Comparison of ENCODE assay signal across 19 cellular contexts in genomic region chr13:46812398-46812797, GRCh38. TPM values are rescaled to one million over a fixed set of nuclear protein-coding genes. Genes with fewer than 3 reads are reported as not detected.
DNase-seq lines count a peak whose midpoint lies in the region; ATAC-seq, FAIRE-seq and TF ChIP-seq lines count a peak whose summit lies in the region.
"Had no signal": no experiment of that assay in that cellular context is flagged by ENCODE, and none has a peak within 500 bp of the region (broad histone marks: within the 10 kb centered on the region; RNA-seq: fewer than 3 reads in every experiment).

No MANE protein-coding gene starts in this region.

- TF ChIP-seq POLR2A in GM12891 (IDR thresholded peaks at IDR 0.05; ENCODE audit: low read depth, low read length): no peak

- peaks cover 13% of the 10 kb centered on the region for H3K36me3 Mint-ChIP-seq in activated naive CD4-positive, alpha-beta T cell treated with anti-CD3 and anti-CD28 coated beads, Interleukin-2, amount 50 U/mL, for 24 hours
- peaks cover 14 to 22% of the 10 kb centered on the region in 2 donors for H3K36me3 Mint-ChIP-seq in activated naive CD4-positive, alpha-beta T cell treated with anti-CD3 and anti-CD28 coated beads, Interleukin-2, amount 50 U/mL, for 72 hours
- H3K36me3 Mint-ChIP-seq: CD14-positive monocyte had no signal

- H3K36me3 ChIP-seq in HEK293 (ENCODE audit: control insufficient read depth in 2 of 2, insufficient read depth in 1 of 2, low read length in 2 of 2): no peaks in the 10 kb centered on the region
- H3K36me3 ChIP-seq: BLaER1 had no signal

- no peak for FAIRE-seq in GM12891 (lab: Jason Lieb, UNC)
- FAIRE-seq: GM19239, H54 had no signal

- no peak for TF ChIP-seq CTCF in HEK293 (tag by site-specific recombination; IDR thresholded peaks at IDR 0.05)
- no peak for TF ChIP-seq CTCF in choroid plexus epithelial cell (conservative IDR thresholded peaks at IDR 0.05; ENCODE audit: low read depth, low read length)

- H3K27ac ChIP-seq in HEK293 (ENCODE audit: extremely low read depth, low read depth, low read length): no peak overlapping the region
- H3K27ac ChIP-seq: BLaER1, HL-60 had no signal

- no peak for DNase-seq in activated naive CD4-positive, alpha-beta T cell treated with anti-CD3 and anti-CD28 coated beads, Interleukin-2, amount 50 U/mL, for 72 hours (ENCODE audit: low spot score in 2 of 2)
- peak; percentile 9 for DNase-seq in choroid plexus epithelial cell (ENCODE audit: low read depth)
- DNase-seq in NCI-H226: no peak
- no peak for DNase-seq in putamen (ENCODE audit: low spot score)
- DNase-seq in GM12891 (ENCODE audit: insufficient read length, low spot score): no peak
- DNase-seq: 8988T; CD4-positive, alpha-beta memory T cell; DMS153; DMS79; GF-D8; HCEC 1CT had no signal

- POLR2A ChIA-PET in HEK293 (lab: Yijun Ruan, JAX): no interaction called here

- no peak overlapping the region for H3K4me3 ChIP-seq in HEK293 (ENCODE audit: low read depth, low read length)
- H3K4me3 ChIP-seq in choroid plexus epithelial cell (ENCODE audit: low read depth, low read length): no peak overlapping the region
- H3K4me3 ChIP-seq: BLaER1, GM23338 had no signal

- no peak for ATAC-seq in activated naive CD4-positive, alpha-beta T cell treated with anti-CD3 and anti-CD28 coated beads, Interleukin-2, amount 50 U/mL, for 72 hours
- ATAC-seq: GM23338 had no signal

- CTCF ChIA-PET in HEK293 (lab: Yijun Ruan, JAX): no interaction called here

- peaks cover 12% of the 10 kb centered on the region for H3K27me3 Mint-ChIP-seq in activated naive CD4-positive, alpha-beta T cell treated with anti-CD3 and anti-CD28 coated beads, Interleukin-2, amount 50 U/mL, for 24 hours

- no peak overlapping the region for H3K4me3 Mint-ChIP-seq in activated naive CD4-positive, alpha-beta T cell treated with anti-CD3 and anti-CD28 coated beads, Interleukin-2, amount 50 U/mL, for 24 hours
- H3K4me3 Mint-ChIP-seq: CD14-positive monocyte; CD4-positive, alpha-beta memory T cell; GM23338 had no signal

- H3K4me1 Mint-ChIP-seq in activated naive CD4-positive, alpha-beta T cell treated with anti-CD3 and anti-CD28 coated beads, Interleukin-2, amount 50 U/mL, for 24 hours: no peaks in the 10 kb centered on the region

- H3K9me3 ChIP-seq in HEK293 (ENCODE audit: control insufficient read depth, insufficient read depth, low read depth, low read length): no peaks in the 10 kb centered on the region

- no peaks in the 10 kb centered on the region for H3K4me1 ChIP-seq in HEK293 (ENCODE audit: control insufficient read depth, insufficient read depth, low read length)
- H3K4me1 ChIP-seq: BLaER1 had no signal

- H3K9me3 Mint-ChIP-seq in activated naive CD4-positive, alpha-beta T cell treated with anti-CD3 and anti-CD28 coated beads, Interleukin-2, amount 50 U/mL, for 24 hours: peaks cover 20% of the 10 kb centered on the region
- peaks cover 11 to 13% of the 10 kb centered on the region in 2 donors for H3K9me3 Mint-ChIP-seq in activated naive CD4-positive, alpha-beta T cell treated with anti-CD3 and anti-CD28 coated beads, Interleukin-2, amount 50 U/mL, for 72 hours

- peak overlapping the region; percentile 26 for H3K27ac Mint-ChIP-seq in activated naive CD4-positive, alpha-beta T cell treated with anti-CD3 and anti-CD28 coated beads, Interleukin-2, amount 50 U/mL, for 24 hours
- peak overlapping the region in 1 of 2 donors; percentile 58 for H3K27ac Mint-ChIP-seq in activated naive CD4-positive, alpha-beta T cell treated with anti-CD3 and anti-CD28 coated beads, Interleukin-2, amount 50 U/mL, for 72 hours
- H3K27ac Mint-ChIP-seq: CD14-positive monocyte; CD4-positive, alpha-beta memory T cell; GM23338 had no signal

TF ChIP-seq in HEK293, 187 proteins besides CTCF, POLR2A, EP300 and RAD21:
- TF ChIP-seq, protein P1, sequence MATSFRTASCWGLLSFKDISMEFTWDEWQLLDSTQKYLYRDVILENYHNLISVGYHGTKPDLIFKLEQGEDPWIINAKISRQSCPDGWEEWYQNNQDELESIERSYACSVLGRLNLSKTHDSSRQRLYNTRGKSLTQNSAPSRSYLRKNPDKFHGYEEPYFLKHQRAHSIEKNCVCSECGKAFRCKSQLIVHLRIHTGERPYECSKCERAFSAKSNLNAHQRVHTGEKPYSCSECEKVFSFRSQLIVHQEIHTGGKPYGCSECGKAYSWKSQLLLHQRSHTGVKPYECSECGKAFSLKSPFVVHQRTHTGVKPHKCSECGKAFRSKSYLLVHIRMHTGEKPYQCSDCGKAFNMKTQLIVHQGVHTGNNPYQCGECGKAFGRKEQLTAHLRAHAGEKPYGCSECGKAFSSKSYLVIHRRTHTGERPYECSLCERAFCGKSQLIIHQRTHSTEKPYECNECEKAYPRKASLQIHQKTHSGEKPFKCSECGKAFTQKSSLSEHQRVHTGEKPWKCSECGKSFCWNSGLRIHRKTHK (tag by site-specific recombination; IDR thresholded peaks at IDR 0.05): peak; percentile 92
- TF ChIP-seq ZNF140 (tag by site-specific recombination; IDR thresholded peaks at IDR 0.05) (no peak), ZNF544 (tag by site-specific recombination; IDR thresholded peaks at IDR 0.05) (no peak), ZNF341 (tag by site-specific recombination; IDR thresholded peaks at IDR 0.05; ENCODE audit: low read depth) (no peak), ZNF561 (tag by site-specific recombination; IDR thresholded peaks at IDR 0.05; ENCODE audit: borderline replicate concordance) (no peak), ZNF214 (tag by site-specific recombination; IDR thresholded peaks at IDR 0.05; ENCODE audit: borderline replicate concordance) (no peak)

TF ChIP-seq in GM12891, 5 proteins besides CTCF, POLR2A, EP300 and RAD21:
- TF ChIP-seq SPI1 (IDR thresholded peaks at IDR 0.05; ENCODE audit: low read depth, low read length) (no peak), POLR2AphosphoS5 (IDR thresholded peaks at IDR 0.05; ENCODE audit: low read depth, low read length) (no peak), PAX5 (IDR thresholded peaks at IDR 0.05; ENCODE audit: insufficient read depth, low read length, severe bottlenecking) (no peak), TAF1 (IDR thresholded peaks at IDR 0.05; ENCODE audit: low read depth, low read length) (no peak), POU2F2 (IDR thresholded peaks at IDR 0.05; ENCODE audit: low read depth, low read length) (no peak)

RNA-seq across cellular contexts. Expression of gene ESD, which starts 15.4 kb away (rescaled TPM):
- total RNA-seq in activated naive CD4-positive, alpha-beta T cell treated with anti-CD3 and anti-CD28 coated beads, Interleukin-2, amount 50 U/mL, for 72 hours: 100 to 1,000 TPM; 113 to 137 TPM
- 128 TPM for polyA plus RNA-seq in GM12891 (2012; ENCODE audit: low read depth, missing spikeins)
